Comparison of ENCODE assay signal across 7 cellular contexts in genomic region chr17:32007463-32008298, GRCh38. TPM values are rescaled to one million over a fixed set of nuclear protein-coding genes. Genes with fewer than 3 reads are reported as not detected.
DNase-seq lines count a peak whose midpoint lies in the region; ATAC-seq, FAIRE-seq and TF ChIP-seq lines count a peak whose summit lies in the region.

No MANE protein-coding gene starts in this region.

- H3K9me3 Mint-ChIP-seq in HFFc6 = no peaks in the 10 kb centered on the region

- no peak for DNase-seq in HFFc6
- peak; percentile 49 for DNase-seq in NCI-H146 (lab: John Stamatoyannopoulos, UW)
- DNase-seq in activated CD4-positive, alpha-beta T cell treated with anti-CD3 and anti-CD28 coated beads, Interleukin-2, amount 50 U/mL, for 4 hours = peak; percentile 15 to 28
- DNase-seq in H1 (ENCODE audit: low read depth in 1 of 2, low spot score in 2 of 2) = peak; percentile 19 to 77
- peak; percentile 74 for DNase-seq in mesendoderm
- DNase-seq in stimulated activated CD8-positive, alpha-beta memory T cell treated with anti-CD3 and anti-CD28 coated beads, Interleukin-7, amount 100 ng/mL, for 24 hours (ENCODE audit: low read depth) = peak; percentile 24

- peaks cover 23% of the 10 kb centered on the region for H3K4me1 Mint-ChIP-seq in HFFc6 (ENCODE audit: low read depth)

- H3K27ac Mint-ChIP-seq in HFFc6 = peak overlapping the region; percentile 70

- H2BK15ac ChIP-seq in H1 (ENCODE audit: low read length) = no peak overlapping the region
- no peak overlapping the region for H2BK15ac ChIP-seq in mesendoderm (replicated peaks; ENCODE audit: low read depth)

- H3K18ac ChIP-seq in H1 (ENCODE audit: extremely low read depth, low read length) (peak overlapping the region; percentile 60; the same call in 1 of the 2 replicates), mesendoderm (ENCODE audit: low read length) (peak overlapping the region; percentile 97)

- H4K5ac ChIP-seq in H1 (ENCODE audit: insufficient read length, low read depth, low read length) (peak overlapping the region; percentile 53), mesendoderm (ENCODE audit: low read length) (no peak overlapping the region)

- no peaks in the 10 kb centered on the region for H3K4me1 ChIP-seq in H1 (replicated peaks in 1 of 4; ENCODE audit: control insufficient read depth in 3 of 4, insufficient read depth in 4 of 4, low read length in 3 of 4)
- no peaks in the 10 kb centered on the region for H3K4me1 ChIP-seq in mesendoderm (ENCODE audit: control insufficient read depth, low read depth, low read length)

- H3K56ac ChIP-seq in H1 (replicated peaks; ENCODE audit: insufficient read length, low read depth, low read length) (no peak overlapping the region), mesendoderm (ENCODE audit: low read length) (peak overlapping the region; percentile 96)

- ATAC-seq in GM18502 (IDR thresholded peaks at IDR 0.05; ENCODE audit: poor library complexity, unreplicated experiment) = peak; percentile 51

- peak in 1 of 2 experiments; percentile 67; a peak in 2 of 3 replicates for TF ChIP-seq POLR2A in H1 (IDR thresholded peaks at IDR 0.05; ENCODE audit: control extremely low read depth in 1 of 2, low read depth in 2 of 2, low read length in 2 of 2)

- H3K79me1 ChIP-seq in H1 (ENCODE audit: low read depth, low read length) (no peaks in the 10 kb centered on the region; the same call in 1 of the 2 replicates), mesendoderm (ENCODE audit: low read length) (peaks cover 4% of the 10 kb centered on the region)

- no peak for TF ChIP-seq RAD21 in H1 (IDR thresholded peaks at IDR 0.05 in 1 of 2, conservative IDR thresholded peaks at IDR 0.05 in 1 of 2; ENCODE audit: low read depth in 2 of 2, low read length in 2 of 2)

- H3K23ac ChIP-seq in H1 (ENCODE audit: insufficient read length) = no peak overlapping the region
- H3K23ac ChIP-seq in mesendoderm (ENCODE audit: low read length) = no peak overlapping the region

- no peaks in the 10 kb centered on the region for H3K36me3 Mint-ChIP-seq in HFFc6 (ENCODE audit: low read depth)

- H3K36me3 ChIP-seq in H1 (ENCODE audit: control insufficient read depth in 2 of 4, insufficient read depth in 4 of 4, low read length in 3 of 4) (no peaks in the 10 kb centered on the region), mesendoderm (ENCODE audit: control insufficient read depth, insufficient read depth, low read length) (no peaks in the 10 kb centered on the region)

- TF ChIP-seq CTCF in HFFc6 (IDR thresholded peaks at IDR 0.05) (peak; percentile 4), H1 (IDR thresholded peaks at IDR 0.05; ENCODE audit: control extremely low read depth in 1 of 3, insufficient read depth in 1 of 3, low read depth in 1 of 3, low read length in 3 of 3) (no peak)

- peak overlapping the region; percentile 77; the same call in 1 of the 2 replicates for H2AFZ ChIP-seq in H1 (ENCODE audit: low read length)

- no peak overlapping the region for H2AK5ac ChIP-seq in H1 (ENCODE audit: low read depth, low read length)
- no peak overlapping the region for H2AK5ac ChIP-seq in mesendoderm (ENCODE audit: low read length)

- H3K23me2 ChIP-seq in H1 (ENCODE audit: low read depth, low read length) = peaks cover 3% of the 10 kb centered on the region; the same call in 1 of the 2 replicates

- H3K27me3 ChIP-seq in H1 (replicated peaks in 1 of 4; ENCODE audit: control insufficient read depth in 3 of 4, extremely low read depth in 1 of 4, insufficient read depth in 3 of 4, low read length in 3 of 4) = peaks cover 0 to 4% (median 1%) of the 10 kb centered on the region in 4 experiments; a peak in 3 of 7 replicates
- no peaks in the 10 kb centered on the region for H3K27me3 ChIP-seq in mesendoderm (ENCODE audit: insufficient read depth, low read length, poor library complexity)

- peak overlapping the region; percentile 83 for H2BK120ac ChIP-seq in H1 (replicated peaks; ENCODE audit: low read depth, low read length)
- H2BK120ac ChIP-seq in mesendoderm (ENCODE audit: low read depth, low read length) = peak overlapping the region; percentile 64

- TF ChIP-seq EP300 in H1 (IDR thresholded peaks at IDR 0.05; ENCODE audit: borderline replicate concordance in 1 of 2, low read depth in 2 of 2, low read length in 2 of 2) = no peak

- peak overlapping the region; percentile 90 for H3K4me3 Mint-ChIP-seq in HFFc6

- H4K20me1 ChIP-seq in H1 (replicated peaks in 1 of 2; ENCODE audit: control insufficient read depth in 1 of 2, insufficient read depth in 2 of 2, low read length in 2 of 2) = no peaks in the 10 kb centered on the region

- WGBS in H1 (ENCODE audit: extremely low coverage in 1 of 2, insufficient coverage in 1 of 2, insufficient read length in 1 of 2, insufficient replicate concordance in 2 of 2, low coverage in 1 of 2, low lambda C conversion rate in 2 of 2, missing lambda C conversion rate in 1 of 2), 2 experiments = 4% methylated on average over 21 of the region's 80 CpGs; no CpG with 5 or more reads in 1 of the 2 experiments
- no CpG with 5 or more reads among the region's 80 CpGs for WGBS in mesendoderm (ENCODE audit: extremely low coverage, insufficient coverage, low lambda C conversion rate)

- H3K4me2 ChIP-seq in H1 (ENCODE audit: insufficient read depth in 1 of 2, low read depth in 2 of 2, low read length in 2 of 2) (peak overlapping the region; percentile 70 to 86), mesendoderm (ENCODE audit: low read length) (peak overlapping the region; percentile 80)

- H3K9ac ChIP-seq in H1 (replicated peaks in 1 of 4; ENCODE audit: extremely low read depth in 1 of 4, low read depth in 3 of 4, low read length in 3 of 4) (peak overlapping the region; percentile 66 to 85 (median 83)), mesendoderm (ENCODE audit: low read length) (peak overlapping the region; percentile 92)

- H3K4me3 ChIP-seq in H1 (ENCODE audit: extremely low read depth in 1 of 4, insufficient read depth in 2 of 4, low read depth in 3 of 4, low read length in 4 of 4) = peak overlapping the region; percentile 77 to 95 (median 88)
- H3K4me3 ChIP-seq in mesendoderm (ENCODE audit: low read length) = peak overlapping the region; percentile 94

- H3K4ac ChIP-seq in H1 (replicated peaks; ENCODE audit: insufficient read length, low read depth, low read length) = peak overlapping the region; percentile 85
- peak overlapping the region; percentile 71 for H3K4ac ChIP-seq in mesendoderm (ENCODE audit: low read depth, low read length)

- H2BK5ac ChIP-seq in H1 (ENCODE audit: low read depth, low read length) = peak overlapping the region; percentile 66; the same call in 1 of the 2 replicates
- no peak overlapping the region for H2BK5ac ChIP-seq in mesendoderm (ENCODE audit: low read length)

- no peak overlapping the region for H4K8ac ChIP-seq in H1 (ENCODE audit: extremely low read depth, insufficient read depth, low read length)
- H4K8ac ChIP-seq in mesendoderm (ENCODE audit: low read depth, low read length) = no peak overlapping the region

- FAIRE-seq in H1 (lab: Jason Lieb, UNC) = no peak

- H3K27ac ChIP-seq in H1 (ENCODE audit: low read depth, low read length) = peak overlapping the region; percentile 35
- H3K27ac ChIP-seq in mesendoderm (ENCODE audit: low read depth, low read length) = peak overlapping the region; percentile 1

- no peaks in the 10 kb centered on the region for H3K9me3 ChIP-seq in H1 (ENCODE audit: insufficient read depth in 2 of 2, low read depth in 1 of 2, low read length in 1 of 2)

- POLR2A ChIA-PET in H1 (lab: Charles Lee; ENCODE audit: partially characterized antibody) = interaction anchor here (0.6 to 2.5 kb wide), 7 partner anchors 9 to 135 kb away, joined by 3 to 8 read pairs (median 5); partner anchors contain the start of genes RHOT1 and UTP6

- no peak overlapping the region for H3K14ac ChIP-seq in H1 (ENCODE audit: insufficient read length)

- H3K79me2 ChIP-seq in H1 (ENCODE audit: control insufficient read depth in 1 of 2, insufficient read depth in 2 of 2, low read length in 2 of 2) (peaks cover 0 to 49% of the 10 kb centered on the region in 2 experiments; a peak in 2 of 4 replicates), mesendoderm (ENCODE audit: control insufficient read depth, insufficient read depth, low read length) (peaks cover 14% of the 10 kb centered on the region)

- H4K91ac ChIP-seq in H1 (replicated peaks; ENCODE audit: insufficient read length, low read length) = no peak overlapping the region

- H2BK12ac ChIP-seq in H1 (ENCODE audit: low read depth, low read length) = no peak overlapping the region

- H2BK20ac ChIP-seq in H1 (ENCODE audit: low read length) = no peak overlapping the region

- H3K27me3 Mint-ChIP-seq in HFFc6 (ENCODE audit: insufficient read depth) = no peaks in the 10 kb centered on the region

- CTCF ChIA-PET in H1 (lab: Charles Lee; ENCODE audit: partially characterized antibody) = interaction anchor here (0.6 to 3.1 kb wide), 14 partner anchors 9 to 147 kb away, joined by 3 to 25 read pairs (median 4); partner anchors contain the start of gene RHOT1

TF ChIP-seq in H1, 55 proteins besides CTCF, POLR2A, EP300 and RAD21 (continues in another document):
- TF ChIP-seq GABPA (IDR thresholded peaks at IDR 0.05; ENCODE audit: borderline replicate concordance, insufficient read depth, low read length) = no peak
- no peak for TF ChIP-seq ATF2 (IDR thresholded peaks at IDR 0.05; ENCODE audit: low read length)
- TF ChIP-seq SIN3A (conservative IDR thresholded peaks at IDR 0.05 in 1 of 2, IDR thresholded peaks at IDR 0.05 in 1 of 2; ENCODE audit: low read depth in 1 of 2, low read length in 2 of 2) = peak; percentile 29 to 72; a peak in 1 of 4 replicates

RNA-seq across cellular contexts. Expression of gene LRRC37B, which starts 0.5 kb away (rescaled TPM):
- 1 to 10 TPM; 5.3 to 8.7 (median 6.6) TPM for total RNA-seq in HFFc6 (2021; fragmentation: NEBNext Ultra II Directional; extraction: Animal tissue kit (Norgen Biotek cat#: 25700))
- 18.8 and 19.0 TPM in 2 replicates for total RNA-seq in H1 (2021; fragmentation: NEBNext Ultra II Directional; extraction: Animal tissue kit (Norgen Biotek cat#: 25700))
- 11.3 and 16.0 TPM in 2 replicates for polyA plus RNA-seq in H1 (2011; rRNA removed)
- polyA plus RNA-seq in H1 (2011; cell fraction: cytosol; rRNA removed) = 15.3 TPM
- polyA plus RNA-seq in H1 (2011; cell fraction: nucleus; rRNA removed) = 26.0 TPM
- polyA plus RNA-seq in H1 (2012, experiment 1 of 2) = 19.2 to 23.6 TPM (median 21.0 TPM) in 4 replicates
- polyA plus RNA-seq in H1 (2012, experiment 2 of 2) = 7.2 TPM
- 14.6 TPM for polyA plus RNA-seq in H1 (2013, experiment 1 of 2)
- polyA plus RNA-seq in H1 (2013, experiment 2 of 2) = 13.3 TPM
- polyA minus RNA-seq in H1 (2011; rRNA and poly(A)+ RNA removed) = 30.3 and 31.2 TPM in 2 replicates
- polyA minus RNA-seq in H1 (2011; cell fraction: cytosol; rRNA and poly(A)+ RNA removed) = 16.4 TPM
- polyA minus RNA-seq in H1 (2011; cell fraction: nucleus; rRNA and poly(A)+ RNA removed) = 54.2 TPM
- 7.5 TPM for polyA plus RNA-seq in mesendoderm (2013, experiment 1 of 2)
- 7.6 TPM for polyA plus RNA-seq in mesendoderm (2013, experiment 2 of 2)
